In the genomic region with DNA sequence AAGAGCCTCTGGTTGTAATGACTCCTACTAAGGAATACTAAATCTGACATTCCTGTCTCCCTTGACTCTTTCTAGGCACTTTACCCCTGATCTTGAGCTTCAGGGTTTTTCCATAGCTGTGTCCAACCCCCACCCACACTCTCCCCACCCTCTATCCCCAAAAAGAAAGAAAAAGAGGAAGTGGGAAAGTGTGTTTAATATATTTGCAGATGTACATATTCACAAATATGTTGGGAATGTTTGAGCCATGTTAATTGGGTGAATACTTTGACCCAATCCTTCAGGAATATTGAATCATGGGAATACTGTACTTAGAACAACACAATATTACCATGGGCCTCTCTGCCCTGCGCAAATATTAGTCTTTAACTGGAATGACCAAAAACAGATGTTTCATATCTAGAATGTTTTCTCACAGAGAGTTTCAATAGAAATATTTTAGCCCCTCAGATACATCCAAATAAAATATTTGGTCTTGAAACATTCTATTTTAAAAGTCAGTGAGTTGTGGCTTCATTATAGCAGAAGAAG, we compare ENCODE assay signal across 29 cellular contexts.
"Had no signal": no experiment of that assay in that cellular context is flagged by ENCODE, and none has a peak within 500 bp of the region (broad histone marks: within the 10 kb centered on the region; RNA-seq: fewer than 3 reads in every experiment).

No MANE protein-coding gene starts in this region.

- H3K27me3 Mint-ChIP-seq: activated naive CD4-positive, alpha-beta T cell treated with anti-CD3 and anti-CD28 coated beads, Interleukin-2, amount 10 ng/mL, durations not matched to agents 7 days and 5 days had no signal

- H3K4me2 ChIP-seq: hepatocyte had no signal

- FAIRE-seq: keratinocyte, urothelium cell line had no signal

- ATAC-seq: gastrocnemius medialis, left cardiac atrium, T-helper 17 cell had no signal

- H3K4me1 Mint-ChIP-seq: activated CD4-positive, alpha-beta memory T cell treated with anti-CD3 and anti-CD28 coated beads, Interleukin-2, amount 10 ng/mL, durations not matched to agents 7 days and 5 days; activated CD4-positive, alpha-beta T cell treated with anti-CD3 and anti-CD28 coated beads, Interleukin-2, amount 10 ng/mL, durations not matched to agents 7 days and 5 days; activated naive CD4-positive, alpha-beta T cell treated with anti-CD3 and anti-CD28 coated beads, Interleukin-2, amount 10 ng/mL, durations not matched to agents 7 days and 5 days; activated naive CD8-positive, alpha-beta T cell treated with anti-CD3 and anti-CD28 coated beads, Interleukin-2, amount 10 ng/mL, durations not matched to agents 7 days and 5 days; nephron progenitor cell; T-helper 17 cell had no signal

- H3K27me3 ChIP-seq: esophagus muscularis mucosa, gastrocnemius medialis, hepatocyte, ovary, right atrium auricular region, suprapubic skin had no signal

- H3K36me3 Mint-ChIP-seq: activated naive CD4-positive, alpha-beta T cell treated with anti-CD3 and anti-CD28 coated beads, Interleukin-2, amount 10 ng/mL, durations not matched to agents 7 days and 5 days; activated naive CD8-positive, alpha-beta T cell treated with anti-CD3 and anti-CD28 coated beads, Interleukin-2, amount 10 ng/mL, durations not matched to agents 7 days and 5 days had no signal

- H3K4me3 Mint-ChIP-seq: activated CD4-positive, alpha-beta memory T cell treated with anti-CD3 and anti-CD28 coated beads, Interleukin-2, amount 10 ng/mL, durations not matched to agents 7 days and 5 days; activated CD4-positive, alpha-beta T cell treated with anti-CD3 and anti-CD28 coated beads, Interleukin-2, amount 10 ng/mL, durations not matched to agents 7 days and 5 days; activated naive CD4-positive, alpha-beta T cell treated with anti-CD3 and anti-CD28 coated beads, Interleukin-2, amount 10 ng/mL, durations not matched to agents 7 days and 5 days; activated naive CD8-positive, alpha-beta T cell treated with anti-CD3 and anti-CD28 coated beads, Interleukin-2, amount 10 ng/mL, durations not matched to agents 7 days and 5 days; activated T-cell treated with anti-CD3 and anti-CD28 coated beads, Interleukin-2, amount 50 U/mL, for 24 hours; nephron progenitor cell; T-helper 17 cell had no signal

- H3K4me3 ChIP-seq: esophagus muscularis mucosa, gastrocnemius medialis, hepatocyte, ovary, right atrium auricular region, suprapubic skin had no signal

- H2AFZ ChIP-seq: hepatocyte had no signal

- H3K27ac ChIP-seq: esophagus muscularis mucosa, gastrocnemius medialis, hepatocyte, neutrophil, ovary, right atrium auricular region, suprapubic skin had no signal

- H3K4me1 ChIP-seq: esophagus muscularis mucosa, gastrocnemius medialis, right atrium auricular region, suprapubic skin had no signal

- H3K36me3 ChIP-seq: esophagus muscularis mucosa, gastrocnemius medialis, neutrophil, ovary, right atrium auricular region, suprapubic skin had no signal

- DNase-seq: activated CD4-positive, alpha-beta memory T cell treated with anti-CD3 and anti-CD28 coated beads, Interleukin-2, amount 10 ng/mL, durations not matched to agents 7 days and 5 days; activated CD4-positive, alpha-beta T cell treated with anti-CD3 and anti-CD28 coated beads for 1 hour; activated CD4-positive, alpha-beta T cell treated with anti-CD3 and anti-CD28 coated beads, Interleukin-2, amount 10 ng/mL, durations not matched to agents 7 days and 5 days; activated CD8-positive, alpha-beta memory T cell treated with anti-CD3 and anti-CD28 coated beads, Interleukin-2, amount 50 U/mL, for 48 hours; activated gamma-delta T cell; activated naive CD4-positive, alpha-beta T cell treated with anti-CD3 and anti-CD28 coated beads, Interleukin-2, amount 10 ng/mL, durations not matched to agents 7 days and 5 days; activated naive CD8-positive, alpha-beta T cell treated with anti-CD3 and anti-CD28 coated beads, Interleukin-2, amount 10 ng/mL, durations not matched to agents 7 days and 5 days; activated T-cell treated with anti-CD3 and anti-CD28 coated beads, Interleukin-2, amount 50 U/mL, for 24 hours; amniotic stem cell; caudate nucleus; gastrocnemius medialis; glutamatergic neuron; left cardiac atrium; mammary epithelial cell; nephron progenitor cell; ovary; stimulated activated CD4-positive, alpha-beta T cell treated with anti-CD3 and anti-CD28 coated beads, Interleukin-15, amount 100 ng/mL, for 24 hours; stimulated activated CD4-positive, alpha-beta T cell treated with anti-CD3 and anti-CD28 coated beads, Interleukin-2, amount 100 ng/mL, for 24 hours; stimulated activated naive CD4-positive, alpha-beta T cell; T-helper 17 cell; T1000; trophoblast cell had no signal

- H3K27ac Mint-ChIP-seq: activated CD4-positive, alpha-beta memory T cell treated with anti-CD3 and anti-CD28 coated beads, Interleukin-2, amount 10 ng/mL, durations not matched to agents 7 days and 5 days; activated CD4-positive, alpha-beta T cell treated with anti-CD3 and anti-CD28 coated beads, Interleukin-2, amount 10 ng/mL, durations not matched to agents 7 days and 5 days; activated naive CD4-positive, alpha-beta T cell treated with anti-CD3 and anti-CD28 coated beads, Interleukin-2, amount 10 ng/mL, durations not matched to agents 7 days and 5 days; activated naive CD8-positive, alpha-beta T cell treated with anti-CD3 and anti-CD28 coated beads, Interleukin-2, amount 10 ng/mL, durations not matched to agents 7 days and 5 days; activated T-cell treated with anti-CD3 and anti-CD28 coated beads, Interleukin-2, amount 50 U/mL, for 24 hours; nephron progenitor cell; T-helper 17 cell had no signal

- H3K9me3 ChIP-seq: gastrocnemius medialis, neutrophil, ovary had no signal
